In genomic region chr1:60759257-60759656, GRCh38 we compare ENCODE assay signal across 32 cellular contexts.
"Had no signal": no experiment of that assay in that cellular context is flagged by ENCODE, and none has a peak within 500 bp of the region (broad histone marks: within the 10 kb centered on the region; RNA-seq: fewer than 3 reads in every experiment).

No MANE protein-coding gene starts in this region.

- DNase-seq: activated CD4-positive, alpha-beta T cell treated with anti-CD3 and anti-CD28 coated beads for 1 hour; activated CD4-positive, alpha-beta T cell treated with anti-CD3 and anti-CD28 coated beads, Interleukin-2, amount 10 ng/mL, durations not matched to agents 7 days and 5 days; activated CD8-positive, alpha-beta T cell treated with anti-CD3 and anti-CD28 coated beads for 36 hours; activated gamma-delta T cell treated with Interleukin-2 at 50 U/mL for 16 hours; activated naive CD4-positive, alpha-beta T cell treated with anti-CD3 and anti-CD28 coated beads, Interleukin-2, amount 50 U/mL, for 16 hours; activated T-cell treated with anti-CD3 and anti-CD28 coated beads, Interleukin-2, amount 50 U/mL, for 4 hours; amniotic stem cell; brain microvascular endothelial cell; caudate nucleus; foreskin fibroblast; hypothalamus; immature natural killer cell; kidney; left colon; naive B cell; nucleus accumbens; psoas muscle; sigmoid colon; small intestine; stimulated activated CD4-positive, alpha-beta T cell treated with anti-CD3 and anti-CD28 coated beads, Interleukin-1b, Interleukin-23, amount 100 ng/mL, for 48 hours; stimulated activated CD4-positive, alpha-beta T cell treated with anti-CD3 and anti-CD28 coated beads, Interleukin-4, amount 100 ng/mL, for 4 hours; stimulated activated CD8-positive, alpha-beta memory T cell treated with anti-CD3 and anti-CD28 coated beads, Interleukin-4, amount 100 ng/mL, for 48 hours; stomach; T-helper 2 cell; thyroid gland had no signal

- H3K27me3 ChIP-seq: brain microvascular endothelial cell, sigmoid colon, stomach, thyroid gland, upper lobe of left lung had no signal

- H3K9ac ChIP-seq: parathyroid adenoma had no signal

- H3K27ac ChIP-seq: brain microvascular endothelial cell, heart left ventricle, parathyroid adenoma, psoas muscle, sigmoid colon, stomach, thyroid gland, upper lobe of left lung had no signal

- H3K9me3 ChIP-seq: heart left ventricle, psoas muscle, sigmoid colon, stomach, thyroid gland, upper lobe of left lung had no signal

- H3K36me3 ChIP-seq: brain microvascular endothelial cell, heart left ventricle, sigmoid colon, stomach, thyroid gland, upper lobe of left lung had no signal

- H2AFZ ChIP-seq: parathyroid adenoma had no signal

- ATAC-seq: activated CD8-positive, alpha-beta T cell treated with anti-CD3 and anti-CD28 coated beads for 36 hours; activated T-cell treated with anti-CD3 and anti-CD28 coated beads, Interleukin-2, amount 50 U/mL, for 4 hours; activated T-helper 17 cell treated with anti-CD3 and anti-CD28 coated beads, Interleukin-2, amount 50 U/mL, for 72 hours; esophagus mucosa; left colon; psoas muscle; stimulated activated memory B cell treated with anti-CD40 and anti-IgM and Interleukin-4, amounts not matched to agents 10 μg/mL and 1 μg/mL and 100 μg/mL, for 72 hours; WTC11 had no signal

- H3K4me1 ChIP-seq: parathyroid adenoma, psoas muscle, stomach, thyroid gland, upper lobe of left lung had no signal

- H3K4me3 ChIP-seq: heart left ventricle, psoas muscle, sigmoid colon, stomach, thyroid gland, upper lobe of left lung had no signal
